Comparison of ENCODE assay signal across 11 cellular contexts in the genomic region with DNA sequence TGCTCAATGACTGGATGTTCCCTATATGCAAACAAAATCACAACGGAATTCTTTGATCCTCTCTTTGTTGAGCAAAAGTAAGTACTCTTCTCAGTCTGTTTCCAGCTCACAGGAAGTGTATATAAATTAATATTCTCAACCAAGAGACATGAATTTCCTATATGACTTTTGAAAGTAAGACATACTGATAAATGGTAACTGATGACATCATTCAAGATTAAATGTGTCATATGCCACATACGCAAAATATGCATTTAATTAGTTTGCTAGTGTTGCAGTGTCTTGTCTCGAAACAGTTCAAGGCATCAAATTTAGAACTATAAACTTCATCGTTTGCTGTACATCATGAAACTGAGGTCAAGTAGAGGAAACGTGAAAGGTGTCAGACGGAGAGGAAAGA. TPM values are rescaled to one million over a fixed set of nuclear protein-coding genes. Genes with fewer than 3 reads are reported as not detected.
"Had no signal": no experiment of that assay in that cellular context is flagged by ENCODE, and none has a peak within 500 bp of the region (broad histone marks: within the 10 kb centered on the region; RNA-seq: fewer than 3 reads in every experiment).

No MANE protein-coding gene starts in this region.

- H3K9ac ChIP-seq: GM23248 had no signal

- H3K9me3 ChIP-seq: HAP-1 had no signal

- ATAC-seq: HCT116 had no signal

- H3K4me1 ChIP-seq: HAP-1 had no signal

- H3K4me3 ChIP-seq: GM23248, HAP-1 had no signal

- FAIRE-seq: HTR-8/SVneo had no signal

- DNase-seq: GM23248, GOT3, H7, Kasumi-1, KG1 had no signal

- H3K36me3 ChIP-seq: HAP-1 had no signal

- H2AFZ ChIP-seq: GM23248 had no signal

- H3K27ac ChIP-seq: GM23248 had no signal

RNA-seq across cellular contexts. Expression of gene CLDN10, which starts 7.9 kb away (rescaled TPM):
- total RNA-seq: GM23248, H4, HT-29 had no signal
- polyA plus RNA-seq: IgD-negative memory B cell had no signal
